Comparison of ENCODE assay signal across 31 cellular contexts in the genomic region with DNA sequence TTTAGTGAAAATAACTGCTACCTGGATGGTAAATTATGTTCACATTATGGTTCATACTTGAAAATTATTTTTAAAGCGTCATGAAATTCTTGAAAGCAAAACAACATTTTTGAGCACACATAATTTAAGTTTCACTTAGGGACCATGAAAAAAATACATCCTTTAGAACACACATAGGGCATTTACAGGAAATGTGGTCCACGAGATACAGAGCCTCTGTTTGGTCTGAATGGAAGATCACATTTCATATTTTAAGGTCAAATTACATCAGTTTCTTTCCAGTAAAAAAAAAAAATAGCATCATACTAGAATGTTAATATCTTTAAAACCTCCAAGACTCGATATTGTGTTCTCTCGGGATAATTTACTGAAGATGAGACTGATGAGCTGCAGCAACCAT.
DNase-seq lines count a peak whose midpoint lies in the region; ATAC-seq, FAIRE-seq and TF ChIP-seq lines count a peak whose summit lies in the region.
"Had no signal": no experiment of that assay in that cellular context is flagged by ENCODE, and none has a peak within 500 bp of the region (broad histone marks: within the 10 kb centered on the region; RNA-seq: fewer than 3 reads in every experiment).

No MANE protein-coding gene starts in this region.

- DNase-seq in COLO829 (ENCODE audit: low spot score) (peak; percentile 35), NCI-H2171 treated with DMSO at 0.1 percent for 48 hours (lab: John Stamatoyannopoulos, UW) (peak; percentile 94), cardiac fibroblast (ENCODE audit: low read depth in 2 of 2) (peak; percentile 29 to 32), foreskin melanocyte (peak; percentile 32), GM12891 (ENCODE audit: insufficient read length, low spot score) (no peak)
- DNase-seq: activated CD4-positive, alpha-beta T cell treated with anti-CD3 and anti-CD28 coated beads, Interleukin-2, amount 10 ng/mL, durations not matched to agents 7 days and 5 days; anterior cingulate cortex; CD4-positive, alpha-beta T cell; effector CD8-positive, alpha-beta T cell; foreskin fibroblast; heart left ventricle; HFFc6; Karpas-422; midbrain; naive thymus-derived CD4-positive, alpha-beta T cell; NCI-H526 treated with DMSO at 0.1 percent for 48 hours; SHP77; stimulated activated CD4-positive, alpha-beta T cell treated with anti-CD3 and anti-CD28 coated beads, Interleukin-12 subunit alpha, Interleukin-12 subunit beta, amount 100 ng/mL, for 4 hours; stimulated activated CD4-positive, alpha-beta T cell treated with anti-CD3 and anti-CD28 coated beads, Interleukin-2, amount 100 ng/mL, for 48 hours; tibial artery had no signal

- no peak for ATAC-seq in HG02759 (IDR thresholded peaks at IDR 0.05; ENCODE audit: unreplicated experiment)
- ATAC-seq in HG02884 (IDR thresholded peaks at IDR 0.05; ENCODE audit: unreplicated experiment): no peak
- no peak for ATAC-seq in HG03135 (IDR thresholded peaks at IDR 0.05; ENCODE audit: unreplicated experiment)
- ATAC-seq: activated naive CD4-positive, alpha-beta T cell treated with anti-CD3 and anti-CD28 coated beads, Interleukin-2, amount 50 U/mL, for 72 hours; heart left ventricle; naive thymus-derived CD4-positive, alpha-beta T cell; Panc1; sciatic nerve; WTC11 had no signal

- FAIRE-seq in GM12891 (lab: Jason Lieb, UNC): no peak
- FAIRE-seq: GM18507, GM19239, H1 had no signal

- TF ChIP-seq POLR2A in GM12891 (IDR thresholded peaks at IDR 0.05; ENCODE audit: low read depth, low read length): no peak

- TF ChIP-seq CTCF in cardiac fibroblast (IDR thresholded peaks at IDR 0.05; ENCODE audit: low read depth, low read length): no peak

- no peak overlapping the region for H3K4me3 ChIP-seq in cardiac fibroblast (replicated peaks in 1 of 2; ENCODE audit: low read depth in 2 of 2, low read length in 2 of 2)
- H3K4me3 ChIP-seq: breast epithelium, heart left ventricle, tibial artery had no signal

TF ChIP-seq in GM12891, 5 proteins besides CTCF, POLR2A, EP300 and RAD21:
- no peak for TF ChIP-seq PAX5 (IDR thresholded peaks at IDR 0.05; ENCODE audit: insufficient read depth, low read length, severe bottlenecking)
- TF ChIP-seq POLR2AphosphoS5 (IDR thresholded peaks at IDR 0.05; ENCODE audit: low read depth, low read length): no peak
- no peak for TF ChIP-seq SPI1 (IDR thresholded peaks at IDR 0.05; ENCODE audit: low read depth, low read length)
- TF ChIP-seq POU2F2 (IDR thresholded peaks at IDR 0.05; ENCODE audit: low read depth, low read length): no peak
- TF ChIP-seq TAF1 (IDR thresholded peaks at IDR 0.05; ENCODE audit: low read depth, low read length): no peak
